In the genomic region with DNA sequence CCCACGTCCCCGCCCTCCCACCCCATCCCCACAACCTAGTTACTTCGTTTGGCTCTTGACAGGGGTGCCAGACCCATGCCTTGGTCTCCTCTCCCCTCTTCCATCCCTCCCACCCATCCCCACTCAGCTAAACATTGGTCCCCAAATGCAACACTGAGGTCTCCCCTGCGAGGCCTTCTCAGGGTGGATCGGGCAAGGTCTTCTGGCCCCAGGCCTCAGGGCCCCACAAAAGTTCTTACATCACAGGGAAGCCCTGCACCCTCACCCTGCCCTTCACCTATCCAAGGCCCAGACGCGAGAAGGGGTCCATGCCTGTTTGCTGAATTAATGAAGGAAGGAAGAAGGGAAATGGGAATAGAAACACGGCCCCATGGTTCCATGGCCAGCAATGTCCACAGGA, we compare ENCODE assay signal across 8 cellular contexts. TPM values are rescaled to one million over a fixed set of nuclear protein-coding genes. Genes with fewer than 3 reads are reported as not detected.
"Had no signal": no experiment of that assay in that cellular context is flagged by ENCODE, and none has a peak within 500 bp of the region (broad histone marks: within the 10 kb centered on the region; RNA-seq: fewer than 3 reads in every experiment).

No MANE protein-coding gene starts in this region.

- H3K27ac ChIP-seq: GM23248, HL-60 had no signal

- ATAC-seq: HepG2, K562 had no signal

- H3K4me3 ChIP-seq: GM23248, K562 had no signal

- H3K27ac Mint-ChIP-seq: H9 had no signal

- DNase-seq: GM23248, GOT3, H9, HCEC 1CT, KG1 had no signal

- H3K4me3 Mint-ChIP-seq: H9 had no signal

- H3K9me3 Mint-ChIP-seq: H9 had no signal

RNA-seq across cellular contexts. Expression of a gene that starts 32.0 kb away (rescaled TPM):
- polyA plus RNA-seq: K562 had no signal
